Comparison of ENCODE assay signal across 2 cellular contexts in the genomic region with DNA sequence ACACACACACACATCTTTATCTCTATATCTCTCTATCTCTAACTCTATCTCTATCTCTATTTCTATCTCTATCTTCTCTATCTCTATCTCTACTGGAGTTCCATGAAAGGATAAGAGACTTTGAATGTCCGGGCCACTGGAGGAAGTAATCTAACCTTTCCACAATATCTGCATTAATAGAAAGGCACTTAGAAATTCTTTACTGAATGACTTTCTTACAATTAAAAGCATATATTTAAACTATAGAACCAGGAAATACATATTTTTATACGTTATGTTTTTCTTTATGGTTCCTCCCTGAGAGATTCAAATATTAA.
A peak's percentile ranks its signal among the peaks of the same experiment; 100 is the strongest.
TF ChIP-seq lines count a peak whose summit lies in the region.

No MANE protein-coding gene starts in this region.

TF ChIP-seq in IMR-90, 13 proteins besides CTCF, POLR2A, EP300 and RAD21:
- TF ChIP-seq, protein P1, sequence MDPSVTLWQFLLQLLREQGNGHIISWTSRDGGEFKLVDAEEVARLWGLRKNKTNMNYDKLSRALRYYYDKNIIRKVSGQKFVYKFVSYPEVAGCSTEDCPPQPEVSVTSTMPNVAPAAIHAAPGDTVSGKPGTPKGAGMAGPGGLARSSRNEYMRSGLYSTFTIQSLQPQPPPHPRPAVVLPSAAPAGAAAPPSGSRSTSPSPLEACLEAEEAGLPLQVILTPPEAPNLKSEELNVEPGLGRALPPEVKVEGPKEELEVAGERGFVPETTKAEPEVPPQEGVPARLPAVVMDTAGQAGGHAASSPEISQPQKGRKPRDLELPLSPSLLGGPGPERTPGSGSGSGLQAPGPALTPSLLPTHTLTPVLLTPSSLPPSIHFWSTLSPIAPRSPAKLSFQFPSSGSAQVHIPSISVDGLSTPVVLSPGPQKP (IDR thresholded peaks at IDR 0.05; ENCODE audit: borderline replicate concordance, low read depth, low read length): no peak
- TF ChIP-seq RFX5 (IDR thresholded peaks at IDR 0.05; ENCODE audit: low read depth, low read length) (no peak), NFE2L2 (IDR thresholded peaks at IDR 0.05; ENCODE audit: low read depth, low read length) (no peak), MXI1 (IDR thresholded peaks at IDR 0.05; ENCODE audit: borderline replicate concordance, low read depth, low read length) (no peak), CEBPB (IDR thresholded peaks at IDR 0.05; ENCODE audit: low read depth, low read length) (no peak), FOS (IDR thresholded peaks at IDR 0.05; ENCODE audit: low read depth, low read length) (no peak)
- TF ChIP-seq, protein P2, sequence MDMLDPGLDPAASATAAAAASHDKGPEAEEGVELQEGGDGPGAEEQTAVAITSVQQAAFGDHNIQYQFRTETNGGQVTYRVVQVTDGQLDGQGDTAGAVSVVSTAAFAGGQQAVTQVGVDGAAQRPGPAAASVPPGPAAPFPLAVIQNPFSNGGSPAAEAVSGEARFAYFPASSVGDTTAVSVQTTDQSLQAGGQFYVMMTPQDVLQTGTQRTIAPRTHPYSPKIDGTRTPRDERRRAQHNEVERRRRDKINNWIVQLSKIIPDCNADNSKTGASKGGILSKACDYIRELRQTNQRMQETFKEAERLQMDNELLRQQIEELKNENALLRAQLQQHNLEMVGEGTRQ (IDR thresholded peaks at IDR 0.05; ENCODE audit: low read depth, low read length): no peak

TF ChIP-seq in SK-N-SH, 30 proteins besides CTCF, POLR2A, EP300 and RAD21:
- no peak for TF ChIP-seq CHD2 (IDR thresholded peaks at IDR 0.05; ENCODE audit: low read length, partially characterized antibody)
- no peak for TF ChIP-seq JUND (IDR thresholded peaks at IDR 0.05)
- TF ChIP-seq RXRA (IDR thresholded peaks at IDR 0.05; ENCODE audit: borderline replicate concordance, low read depth): 0 out of 2 replicates have a peak, but pooled peaks have one; percentile 31
- TF ChIP-seq TEAD4 (IDR thresholded peaks at IDR 0.05; ENCODE audit: borderline replicate concordance, insufficient read depth): no peak
- TF ChIP-seq TCF12 (IDR thresholded peaks at IDR 0.05): peak; percentile 55
- no peak for TF ChIP-seq NRF1 (IDR thresholded peaks at IDR 0.05; ENCODE audit: low read depth, low read length)
- TF ChIP-seq, protein P3, sequence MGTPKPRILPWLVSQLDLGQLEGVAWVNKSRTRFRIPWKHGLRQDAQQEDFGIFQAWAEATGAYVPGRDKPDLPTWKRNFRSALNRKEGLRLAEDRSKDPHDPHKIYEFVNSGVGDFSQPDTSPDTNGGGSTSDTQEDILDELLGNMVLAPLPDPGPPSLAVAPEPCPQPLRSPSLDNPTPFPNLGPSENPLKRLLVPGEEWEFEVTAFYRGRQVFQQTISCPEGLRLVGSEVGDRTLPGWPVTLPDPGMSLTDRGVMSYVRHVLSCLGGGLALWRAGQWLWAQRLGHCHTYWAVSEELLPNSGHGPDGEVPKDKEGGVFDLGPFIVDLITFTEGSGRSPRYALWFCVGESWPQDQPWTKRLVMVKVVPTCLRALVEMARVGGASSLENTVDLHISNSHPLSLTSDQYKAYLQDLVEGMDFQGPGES (IDR thresholded peaks at IDR 0.05; ENCODE audit: low read depth, low read length): no peak
- TF ChIP-seq NFIC (IDR thresholded peaks at IDR 0.05; ENCODE audit: borderline replicate concordance): 0 out of 2 replicates have a peak, but pooled peaks have one; percentile 5
- TF ChIP-seq, protein P4, sequence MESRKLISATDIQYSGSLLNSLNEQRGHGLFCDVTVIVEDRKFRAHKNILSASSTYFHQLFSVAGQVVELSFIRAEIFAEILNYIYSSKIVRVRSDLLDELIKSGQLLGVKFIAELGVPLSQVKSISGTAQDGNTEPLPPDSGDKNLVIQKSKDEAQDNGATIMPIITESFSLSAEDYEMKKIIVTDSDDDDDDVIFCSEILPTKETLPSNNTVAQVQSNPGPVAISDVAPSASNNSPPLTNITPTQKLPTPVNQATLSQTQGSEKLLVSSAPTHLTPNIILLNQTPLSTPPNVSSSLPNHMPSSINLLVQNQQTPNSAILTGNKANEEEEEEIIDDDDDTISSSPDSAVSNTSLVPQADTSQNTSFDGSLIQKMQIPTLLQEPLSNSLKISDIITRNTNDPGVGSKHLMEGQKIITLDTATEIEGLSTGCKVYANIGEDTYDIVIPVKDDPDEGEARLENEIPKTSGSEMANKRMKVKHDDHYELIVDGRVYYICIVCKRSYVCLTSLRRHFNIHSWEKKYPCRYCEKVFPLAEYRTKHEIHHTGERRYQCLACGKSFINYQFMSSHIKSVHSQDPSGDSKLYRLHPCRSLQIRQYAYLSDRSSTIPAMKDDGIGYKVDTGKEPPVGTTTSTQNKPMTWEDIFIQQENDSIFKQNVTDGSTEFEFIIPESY (IDR thresholded peaks at IDR 0.05; ENCODE audit: borderline replicate concordance, low read depth): no peak
- TF ChIP-seq, protein P2 (IDR thresholded peaks at IDR 0.05; ENCODE audit: borderline replicate concordance, low read depth, low read length): no peak
- no peak for TF ChIP-seq FOXJ3 (CRISPR knock-in tag; IDR thresholded peaks at IDR 0.05)
- TF ChIP-seq FOXM1 (IDR thresholded peaks at IDR 0.05; ENCODE audit: low read depth): no peak
- TF ChIP-seq GABPA (IDR thresholded peaks at IDR 0.05; ENCODE audit: low read depth): no peak
- no peak for TF ChIP-seq EZH2phosphoT487 (IDR thresholded peaks at IDR 0.05; ENCODE audit: borderline replicate concordance, low read depth)
- no peak for TF ChIP-seq RCOR1 (IDR thresholded peaks at IDR 0.05; ENCODE audit: low read length)
- TF ChIP-seq, protein P5, sequence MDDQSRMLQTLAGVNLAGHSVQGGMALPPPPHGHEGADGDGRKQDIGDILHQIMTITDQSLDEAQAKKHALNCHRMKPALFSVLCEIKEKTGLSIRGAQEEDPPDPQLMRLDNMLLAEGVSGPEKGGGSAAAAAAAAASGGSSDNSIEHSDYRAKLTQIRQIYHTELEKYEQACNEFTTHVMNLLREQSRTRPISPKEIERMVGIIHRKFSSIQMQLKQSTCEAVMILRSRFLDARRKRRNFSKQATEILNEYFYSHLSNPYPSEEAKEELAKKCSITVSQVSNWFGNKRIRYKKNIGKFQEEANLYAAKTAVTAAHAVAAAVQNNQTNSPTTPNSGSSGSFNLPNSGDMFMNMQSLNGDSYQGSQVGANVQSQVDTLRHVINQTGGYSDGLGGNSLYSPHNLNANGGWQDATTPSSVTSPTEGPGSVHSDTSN (IDR thresholded peaks at IDR 0.05): no peak
- TF ChIP-seq, protein P6, sequence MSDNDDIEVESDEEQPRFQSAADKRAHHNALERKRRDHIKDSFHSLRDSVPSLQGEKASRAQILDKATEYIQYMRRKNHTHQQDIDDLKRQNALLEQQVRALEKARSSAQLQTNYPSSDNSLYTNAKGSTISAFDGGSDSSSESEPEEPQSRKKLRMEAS (IDR thresholded peaks at IDR 0.05; ENCODE audit: low read depth): no peak
- no peak for TF ChIP-seq SIN3A (IDR thresholded peaks at IDR 0.05; ENCODE audit: borderline replicate concordance, low read depth, low read length)
